Comparison of ENCODE assay signal across 8 cellular contexts in genomic region chr5:10563132-10563939, GRCh38. TPM values are rescaled to one million over a fixed set of nuclear protein-coding genes. Genes with fewer than 3 reads are reported as not detected.
DNase-seq lines count a peak whose midpoint lies in the region; ATAC-seq and TF ChIP-seq lines count a peak whose summit lies in the region.

No MANE protein-coding gene starts in this region.

- POLR2A ChIA-PET in naive thymus-derived CD8-positive, alpha-beta T cell (lab: Charles Lee), result no interaction called here

- DNase-seq in AG08396 (ENCODE audit: low spot score), result peak; percentile 75
- peak; percentile 92 for DNase-seq in endodermal cell
- DNase-seq in naive thymus-derived CD8-positive, alpha-beta T cell, result peak in 8 of 10 donors; percentile 5 to 47 (median 27)
- DNase-seq in suprapubic skin (ENCODE audit: low spot score in 2 of 2), result peak; percentile 81 to 87
- DNase-seq in glomerular visceral epithelial cell (ENCODE audit: extremely low spot score), result no peak

- H3K4me3 Mint-ChIP-seq in endodermal cell, result peak overlapping the region; percentile 80
- peak overlapping the region; percentile 41 to 88 (median 58) for H3K4me3 Mint-ChIP-seq in naive thymus-derived CD8-positive, alpha-beta T cell

- H3K27ac ChIP-seq in endodermal cell (ENCODE audit: low read depth, low read length), result no peak overlapping the region
- H3K27ac ChIP-seq in suprapubic skin, result peak overlapping the region; percentile 86

- H3K4me1 ChIP-seq in endodermal cell (ENCODE audit: control insufficient read depth, insufficient read depth, low read length) (peaks cover 15% of the 10 kb centered on the region), suprapubic skin (peaks cover 53% of the 10 kb centered on the region)

- peak overlapping the region; percentile 30 for H3K27ac Mint-ChIP-seq in endodermal cell
- peak overlapping the region in 2 of 10 donors; percentile 65 to 68 for H3K27ac Mint-ChIP-seq in naive thymus-derived CD8-positive, alpha-beta T cell

- H3K36me3 ChIP-seq in endodermal cell (ENCODE audit: control insufficient read depth, insufficient read depth, low read length) (no peaks in the 10 kb centered on the region), suprapubic skin (no peaks in the 10 kb centered on the region)

- TF ChIP-seq CTCF in endodermal cell (conservative IDR thresholded peaks at IDR 0.05) (no peak), suprapubic skin (IDR thresholded peaks at IDR 0.05) (no peak)

- no peak for TF ChIP-seq EP300 in suprapubic skin (IDR thresholded peaks at IDR 0.05)

- peak overlapping the region; percentile 74 for H3K4me3 ChIP-seq in endodermal cell (ENCODE audit: low read length)
- H3K4me3 ChIP-seq in suprapubic skin, result peak overlapping the region; percentile 81

- peak; percentile 13 for ATAC-seq in GM19351 (IDR thresholded peaks at IDR 0.05; ENCODE audit: unreplicated experiment)
- peak; percentile 40 for ATAC-seq in HG03432 (IDR thresholded peaks at IDR 0.05; ENCODE audit: unreplicated experiment)
- peak; percentile 45 to 48 for ATAC-seq in activated CD4-positive, CD25-positive, alpha-beta regulatory T cell treated with anti-CD3 and anti-CD28 coated beads, Interleukin-2, amount 50 U/mL, for 24 hours
- ATAC-seq in naive thymus-derived CD8-positive, alpha-beta T cell, result peak; percentile 54 to 57

- H3K27me3 ChIP-seq in endodermal cell (ENCODE audit: control insufficient read depth, insufficient read depth, low read length, poor library complexity, severe bottlenecking) (peaks cover 39% of the 10 kb centered on the region), suprapubic skin (peaks cover 30% of the 10 kb centered on the region)

- H3K9me3 ChIP-seq in endodermal cell (ENCODE audit: control insufficient read depth, low read length) (no peaks in the 10 kb centered on the region), suprapubic skin (no peaks in the 10 kb centered on the region)

- no peaks in the 10 kb centered on the region for H3K9me3 Mint-ChIP-seq in endodermal cell
- no peaks in the 10 kb centered on the region for H3K9me3 Mint-ChIP-seq in naive thymus-derived CD8-positive, alpha-beta T cell

- H3K9ac ChIP-seq in endodermal cell (ENCODE audit: extremely low read depth, low read length, poor library complexity, severe bottlenecking), result peak overlapping the region; percentile 68

- H3K4me1 Mint-ChIP-seq in endodermal cell, result peaks cover 36% of the 10 kb centered on the region
- peaks cover 4 to 33% (median 10%) of the 10 kb centered on the region in 4 donors for H3K4me1 Mint-ChIP-seq in naive thymus-derived CD8-positive, alpha-beta T cell

- peaks cover 80% of the 10 kb centered on the region for H3K27me3 Mint-ChIP-seq in endodermal cell (ENCODE audit: insufficient read depth)
- peaks cover 0 to 12% (median 0%) of the 10 kb centered on the region in 5 donors for H3K27me3 Mint-ChIP-seq in naive thymus-derived CD8-positive, alpha-beta T cell

- no peak for TF ChIP-seq POLR2A in suprapubic skin (IDR thresholded peaks at IDR 0.05)

- 5 to 7% methylated on average over 29 to 74 of the region's 74 CpGs for WGBS in endodermal cell (ENCODE audit: insufficient coverage in 1 of 2, insufficient read length in 1 of 2), 2 experiments
- 21% methylated on average over 38 of the region's 74 CpGs for WGBS in suprapubic skin

- no peaks in the 10 kb centered on the region for H3K36me3 Mint-ChIP-seq in endodermal cell (ENCODE audit: low read depth)
- H3K36me3 Mint-ChIP-seq in naive thymus-derived CD8-positive, alpha-beta T cell, result no peaks in the 10 kb centered on the region

RNA-seq across cellular contexts. Expression of gene ANKRD33B, which starts 0.5 kb away (rescaled TPM):
- total RNA-seq in endodermal cell (10 to 100 TPM; 21.9 to 37.2 TPM), suprapubic skin (10 to 100 TPM; 16.7 to 27.0 (median 24.8) TPM)
- polyA plus RNA-seq in endodermal cell (2013, experiment 1 of 2), result 2.1 TPM
- 1.8 TPM for polyA plus RNA-seq in endodermal cell (2013, experiment 2 of 2)
- 1 to 10 TPM; 1.1 to 1.2 TPM for total RNA-seq in naive thymus-derived CD8-positive, alpha-beta T cell
- under 1 TPM in 1 of 3 donors, not detected in 2; 0.06 TPM for polyA plus RNA-seq in naive thymus-derived CD8-positive, alpha-beta T cell

Comparison
In these comparisons a context has a peak if more than half of its experiments do, and no peak if none do; other contexts are left out.
1. RNA of gene ANKRD33B, which starts 0.5 kb away (total RNA-seq): 21.9 to 37.2 TPM in endodermal cell and 16.7 to 27.0 TPM in suprapubic skin; 1.1 to 1.2 TPM in naive thymus-derived CD8-positive, alpha-beta T cell; every median in the first group is over 4 times any median in the second.
2. Peak in every context shown above with its lines, with median percentiles within 50 percentile points of each other: ATAC-seq.